Comparison of ENCODE assay signal across 30 cellular contexts in genomic region chr3:128560768-128561167, GRCh38.
"Had no signal": no experiment of that assay in that cellular context is flagged by ENCODE, and none has a peak within 500 bp of the region (broad histone marks: within the 10 kb centered on the region; RNA-seq: fewer than 3 reads in every experiment).

No MANE protein-coding gene starts in this region.

- H3K27me3 ChIP-seq: body of pancreas had no signal

- H3K4me3 ChIP-seq: adrenal gland, body of pancreas had no signal

- ATAC-seq: activated CD4-positive, alpha-beta T cell treated with anti-CD3 and anti-CD28 coated beads for 36 hours; activated CD8-positive, alpha-beta memory T cell treated with anti-CD3 and anti-CD28 coated beads, Interleukin-2, amount 10 ng/mL, durations not matched to agents 7 days and 5 days; activated CD8-positive, alpha-beta T cell treated with anti-CD3 and anti-CD28 coated beads, Interleukin-2, amount 10 ng/mL, durations not matched to agents 7 days and 5 days; activated naive CD8-positive, alpha-beta T cell treated with anti-CD3 and anti-CD28 coated beads, Interleukin-2, amount 50 U/mL, for 24 hours; activated T-cell treated with anti-CD3 and anti-CD28 coated beads, Interleukin-2, amount 50 U/mL, for 72 hours; body of pancreas; effector memory CD8-positive, alpha-beta T cell; esophagus mucosa; T-helper 17 cell had no signal

- H3K4me3 Mint-ChIP-seq: activated CD4-positive, alpha-beta memory T cell treated with anti-CD3 and anti-CD28 coated beads for 36 hours; activated CD4-positive, alpha-beta T cell treated with anti-CD3 and anti-CD28 coated beads for 36 hours; activated CD4-positive, alpha-beta T cell treated with anti-CD3 and anti-CD28 coated beads, Interleukin-2, amount 10 ng/mL, durations not matched to agents 24 days and 14 days; activated CD8-positive, alpha-beta memory T cell treated with anti-CD3 and anti-CD28 coated beads, Interleukin-2, amount 10 ng/mL, durations not matched to agents 7 days and 5 days; activated CD8-positive, alpha-beta T cell treated with anti-CD3 and anti-CD28 coated beads, Interleukin-2, amount 10 ng/mL, durations not matched to agents 7 days and 5 days; activated naive CD4-positive, alpha-beta T cell treated with anti-CD3 and anti-CD28 coated beads for 36 hours; activated naive CD4-positive, alpha-beta T cell treated with anti-CD3 and anti-CD28 coated beads, Interleukin-2, amount 50 U/mL, for 24 hours; activated naive CD8-positive, alpha-beta T cell treated with anti-CD3 and anti-CD28 coated beads for 36 hours; activated naive CD8-positive, alpha-beta T cell treated with anti-CD3 and anti-CD28 coated beads, Interleukin-2, amount 50 U/mL, for 24 hours; activated T-cell treated with anti-CD3 and anti-CD28 coated beads, Interleukin-2, amount 50 U/mL, for 24 hours; activated T-cell treated with anti-CD3 and anti-CD28 coated beads, Interleukin-2, amount 50 U/mL, for 72 hours; effector memory CD8-positive, alpha-beta T cell; T-helper 17 cell had no signal

- H3K27ac Mint-ChIP-seq: activated CD4-positive, alpha-beta memory T cell treated with anti-CD3 and anti-CD28 coated beads for 36 hours; activated CD4-positive, alpha-beta T cell treated with anti-CD3 and anti-CD28 coated beads for 36 hours; activated CD4-positive, alpha-beta T cell treated with anti-CD3 and anti-CD28 coated beads, Interleukin-2, amount 10 ng/mL, durations not matched to agents 24 days and 14 days; activated CD8-positive, alpha-beta memory T cell treated with anti-CD3 and anti-CD28 coated beads, Interleukin-2, amount 10 ng/mL, durations not matched to agents 7 days and 5 days; activated CD8-positive, alpha-beta T cell treated with anti-CD3 and anti-CD28 coated beads, Interleukin-2, amount 10 ng/mL, durations not matched to agents 7 days and 5 days; activated naive CD4-positive, alpha-beta T cell treated with anti-CD3 and anti-CD28 coated beads for 36 hours; activated naive CD4-positive, alpha-beta T cell treated with anti-CD3 and anti-CD28 coated beads, Interleukin-2, amount 50 U/mL, for 24 hours; activated naive CD8-positive, alpha-beta T cell treated with anti-CD3 and anti-CD28 coated beads for 36 hours; activated naive CD8-positive, alpha-beta T cell treated with anti-CD3 and anti-CD28 coated beads, Interleukin-2, amount 50 U/mL, for 24 hours; activated T-cell treated with anti-CD3 and anti-CD28 coated beads, Interleukin-2, amount 50 U/mL, for 24 hours; activated T-cell treated with anti-CD3 and anti-CD28 coated beads, Interleukin-2, amount 50 U/mL, for 72 hours; effector memory CD8-positive, alpha-beta T cell; T-helper 17 cell had no signal

- H3K9me3 ChIP-seq: adrenal gland, body of pancreas had no signal

- H3K36me3 ChIP-seq: adrenal gland had no signal

- DNase-seq: activated CD4-positive, alpha-beta memory T cell treated with anti-CD3 and anti-CD28 coated beads for 36 hours; activated CD4-positive, alpha-beta T cell treated with anti-CD3 and anti-CD28 coated beads for 36 hours; activated CD4-positive, alpha-beta T cell treated with anti-CD3 and anti-CD28 coated beads, Interleukin-2, amount 10 ng/mL, durations not matched to agents 24 days and 14 days; activated CD4-positive, CD25-positive, alpha-beta regulatory T cell; activated CD4-positive, CD25-positive, alpha-beta regulatory T cell treated with anti-CD3 and anti-CD28 coated beads, Interleukin-2, amount 50 U/mL, for 72 hours; activated CD8-positive, alpha-beta memory T cell treated with anti-CD3 and anti-CD28 coated beads, Interleukin-2, amount 10 ng/mL, durations not matched to agents 7 days and 5 days; activated CD8-positive, alpha-beta memory T cell treated with anti-CD3 and anti-CD28 coated beads, Interleukin-2, amount 50 U/mL, for 48 hours; activated CD8-positive, alpha-beta T cell treated with anti-CD3 and anti-CD28 coated beads, Interleukin-2, amount 10 ng/mL, durations not matched to agents 7 days and 5 days; activated naive CD4-positive, alpha-beta T cell treated with anti-CD3 and anti-CD28 coated beads for 36 hours; activated naive CD8-positive, alpha-beta T cell treated with anti-CD3 and anti-CD28 coated beads for 36 hours; activated naive CD8-positive, alpha-beta T cell treated with anti-CD3 and anti-CD28 coated beads, Interleukin-2, amount 50 U/mL, for 24 hours; activated T-cell treated with anti-CD3 and anti-CD28 coated beads for 4 hours; activated T-cell treated with anti-CD3 and anti-CD28 coated beads, Interleukin-2, amount 50 U/mL, for 24 hours; activated T-cell treated with anti-CD3 and anti-CD28 coated beads, Interleukin-2, amount 50 U/mL, for 72 hours; adrenal gland; amygdala; body of pancreas; caudate nucleus; cortex of kidney; dermis blood vessel endothelial cell; effector CD4-positive, alpha-beta T cell; effector memory CD8-positive, alpha-beta T cell; foreskin fibroblast; T-helper 1 cell; T-helper 17 cell had no signal

- H3K27ac ChIP-seq: adrenal gland, body of pancreas had no signal

- H3K9me3 Mint-ChIP-seq: activated CD4-positive, alpha-beta T cell treated with anti-CD3 and anti-CD28 coated beads, Interleukin-2, amount 10 ng/mL, durations not matched to agents 24 days and 14 days; activated naive CD4-positive, alpha-beta T cell treated with anti-CD3 and anti-CD28 coated beads for 36 hours; activated naive CD4-positive, alpha-beta T cell treated with anti-CD3 and anti-CD28 coated beads, Interleukin-2, amount 50 U/mL, for 24 hours; activated naive CD8-positive, alpha-beta T cell treated with anti-CD3 and anti-CD28 coated beads for 36 hours; activated naive CD8-positive, alpha-beta T cell treated with anti-CD3 and anti-CD28 coated beads, Interleukin-2, amount 50 U/mL, for 24 hours; activated T-cell treated with anti-CD3 and anti-CD28 coated beads, Interleukin-2, amount 50 U/mL, for 24 hours; activated T-cell treated with anti-CD3 and anti-CD28 coated beads, Interleukin-2, amount 50 U/mL, for 72 hours; effector memory CD8-positive, alpha-beta T cell had no signal

- H3K4me1 ChIP-seq: adrenal gland, body of pancreas had no signal

- H3K36me3 Mint-ChIP-seq: activated CD4-positive, alpha-beta memory T cell treated with anti-CD3 and anti-CD28 coated beads for 36 hours; activated CD8-positive, alpha-beta memory T cell treated with anti-CD3 and anti-CD28 coated beads, Interleukin-2, amount 10 ng/mL, durations not matched to agents 7 days and 5 days; activated naive CD4-positive, alpha-beta T cell treated with anti-CD3 and anti-CD28 coated beads, Interleukin-2, amount 50 U/mL, for 24 hours; activated naive CD8-positive, alpha-beta T cell treated with anti-CD3 and anti-CD28 coated beads for 36 hours had no signal

- FAIRE-seq: colon, endometrium, frontal cortex had no signal
